In the genomic region with DNA sequence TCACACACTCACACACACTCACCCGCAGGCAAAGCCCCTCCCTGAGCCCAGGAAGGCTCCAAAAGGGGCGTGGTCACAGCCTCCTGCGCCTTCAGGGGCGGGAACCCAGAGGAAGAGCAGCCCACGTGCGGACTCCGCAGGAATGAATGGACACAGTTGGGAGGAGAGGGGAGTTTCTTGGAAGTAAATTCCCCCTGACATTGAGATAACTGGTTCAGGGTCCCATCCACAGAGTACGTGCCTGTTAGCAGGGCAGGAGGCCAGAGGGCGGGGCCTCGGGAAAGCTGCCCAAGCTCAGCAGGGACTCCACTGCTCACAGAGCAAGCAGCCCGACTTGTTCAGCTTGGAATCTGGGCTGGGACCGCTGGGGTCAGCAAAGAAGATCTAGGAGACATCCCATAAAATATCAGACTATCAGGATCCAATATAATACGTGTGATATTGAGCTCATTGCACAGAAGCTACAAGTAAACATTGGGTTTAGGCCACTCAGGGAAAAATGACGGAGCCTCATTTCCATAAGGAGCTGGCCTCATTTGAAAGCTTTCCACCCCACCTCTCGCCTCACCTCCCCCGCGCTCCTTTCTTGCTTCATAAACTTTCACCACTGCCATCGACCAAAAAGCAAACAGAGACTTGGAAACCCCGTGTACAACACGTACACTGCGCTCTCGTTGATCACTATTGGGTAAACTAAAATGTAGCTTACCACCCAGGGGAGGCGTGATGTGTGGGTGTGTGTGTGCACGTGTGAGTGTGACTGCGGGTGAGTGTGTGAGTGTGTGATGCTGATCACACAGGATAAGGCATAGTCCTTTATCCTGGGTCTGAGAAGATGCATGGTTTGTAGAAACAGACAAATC, we compare ENCODE assay signal across 2 cellular contexts.
TF ChIP-seq lines count a peak whose summit lies in the region.

No MANE protein-coding gene starts in this region.

TF ChIP-seq in Ishikawa, 13 proteins besides CTCF, POLR2A, EP300 and RAD21 (continued from another document):
- TF ChIP-seq, protein P1, sequence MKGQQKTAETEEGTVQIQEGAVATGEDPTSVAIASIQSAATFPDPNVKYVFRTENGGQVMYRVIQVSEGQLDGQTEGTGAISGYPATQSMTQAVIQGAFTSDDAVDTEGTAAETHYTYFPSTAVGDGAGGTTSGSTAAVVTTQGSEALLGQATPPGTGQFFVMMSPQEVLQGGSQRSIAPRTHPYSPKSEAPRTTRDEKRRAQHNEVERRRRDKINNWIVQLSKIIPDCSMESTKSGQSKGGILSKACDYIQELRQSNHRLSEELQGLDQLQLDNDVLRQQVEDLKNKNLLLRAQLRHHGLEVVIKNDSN (IDR thresholded peaks at IDR 0.05), result peak; percentile 33; the same call in 1 of the 2 replicates
- TF ChIP-seq NFIC (IDR thresholded peaks at IDR 0.05) (peak; percentile 81), TEAD4 (IDR thresholded peaks at IDR 0.05) (peak; percentile 45; the same call in 1 of the 2 replicates), ZBTB7A (IDR thresholded peaks at IDR 0.05; ENCODE audit: low read depth) (0 out of 2 replicates have a peak, but pooled peaks have one; percentile 53)
- TF ChIP-seq, protein P2, sequence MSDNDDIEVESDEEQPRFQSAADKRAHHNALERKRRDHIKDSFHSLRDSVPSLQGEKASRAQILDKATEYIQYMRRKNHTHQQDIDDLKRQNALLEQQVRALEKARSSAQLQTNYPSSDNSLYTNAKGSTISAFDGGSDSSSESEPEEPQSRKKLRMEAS (IDR thresholded peaks at IDR 0.05), result peak; percentile 68

TF ChIP-seq in HepG2, 621 proteins besides CTCF, POLR2A, EP300 and RAD21 (continued from another document and continues in another):
- TF ChIP-seq, protein P3, sequence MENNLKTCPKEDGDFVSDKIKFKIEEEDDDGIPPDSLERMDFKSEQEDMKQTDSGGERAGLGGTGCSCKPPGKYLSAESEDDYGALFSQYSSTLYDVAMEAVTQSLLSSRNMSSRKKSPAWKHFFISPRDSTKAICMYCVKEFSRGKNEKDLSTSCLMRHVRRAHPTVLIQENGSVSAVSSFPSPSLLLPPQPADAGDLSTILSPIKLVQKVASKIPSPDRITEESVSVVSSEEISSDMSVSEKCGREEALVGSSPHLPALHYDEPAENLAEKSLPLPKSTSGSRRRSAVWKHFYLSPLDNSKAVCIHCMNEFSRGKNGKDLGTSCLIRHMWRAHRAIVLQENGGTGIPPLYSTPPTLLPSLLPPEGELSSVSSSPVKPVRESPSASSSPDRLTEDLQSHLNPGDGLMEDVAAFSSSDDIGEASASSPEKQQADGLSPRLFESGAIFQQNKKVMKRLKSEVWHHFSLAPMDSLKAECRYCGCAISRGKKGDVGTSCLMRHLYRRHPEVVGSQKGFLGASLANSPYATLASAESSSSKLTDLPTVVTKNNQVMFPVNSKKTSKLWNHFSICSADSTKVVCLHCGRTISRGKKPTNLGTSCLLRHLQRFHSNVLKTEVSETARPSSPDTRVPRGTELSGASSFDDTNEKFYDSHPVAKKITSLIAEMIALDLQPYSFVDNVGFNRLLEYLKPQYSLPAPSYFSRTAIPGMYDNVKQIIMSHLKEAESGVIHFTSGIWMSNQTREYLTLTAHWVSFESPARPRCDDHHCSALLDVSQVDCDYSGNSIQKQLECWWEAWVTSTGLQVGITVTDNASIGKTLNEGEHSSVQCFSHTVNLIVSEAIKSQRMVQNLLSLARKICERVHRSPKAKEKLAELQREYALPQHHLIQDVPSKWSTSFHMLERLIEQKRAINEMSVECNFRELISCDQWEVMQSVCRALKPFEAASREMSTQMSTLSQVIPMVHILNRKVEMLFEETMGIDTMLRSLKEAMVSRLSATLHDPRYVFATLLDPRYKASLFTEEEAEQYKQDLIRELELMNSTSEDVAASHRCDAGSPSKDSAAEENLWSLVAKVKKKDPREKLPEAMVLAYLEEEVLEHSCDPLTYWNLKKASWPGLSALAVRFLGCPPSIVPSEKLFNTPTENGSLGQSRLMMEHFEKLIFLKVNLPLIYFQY (CRISPR knock-in tag; IDR thresholded peaks at IDR 0.05; ENCODE audit: borderline replicate concordance), result no peak; the same call in 1 of the 2 replicates
- TF ChIP-seq SALL2 (CRISPR knock-in tag; IDR thresholded peaks at IDR 0.05) (no peak), ZSCAN20 (CRISPR knock-in tag; IDR thresholded peaks at IDR 0.05; ENCODE audit: borderline replicate concordance) (peak; percentile 55; the same call in 1 of the 2 replicates), THAP7 (CRISPR knock-in tag; IDR thresholded peaks at IDR 0.05) (no peak), MEIS1 (CRISPR knock-in tag; IDR thresholded peaks at IDR 0.05; ENCODE audit: borderline replicate concordance) (no peak), IKZF5 (CRISPR knock-in tag; IDR thresholded peaks at IDR 0.05) (no peak; the same call in 1 of the 2 replicates), PPARG (CRISPR knock-in tag; conservative IDR thresholded peaks at IDR 0.05) (0 out of 2 replicates have a peak, but pooled peaks have one; percentile 47), PITX1 (CRISPR knock-in tag; IDR thresholded peaks at IDR 0.05) (no peak; the same call in none of the 2 replicates), ZMYM2 (CRISPR knock-in tag; IDR thresholded peaks at IDR 0.05) (peak; percentile 68), HMG20A (CRISPR knock-in tag; IDR thresholded peaks at IDR 0.05; ENCODE audit: borderline replicate concordance) (peak; percentile 24; the same call in 1 of the 2 replicates), ZSCAN30 (CRISPR knock-in tag; IDR thresholded peaks at IDR 0.05) (no peak), THAP11 (CRISPR knock-in tag; IDR thresholded peaks at IDR 0.05) (0 out of 2 replicates have a peak, but pooled peaks have one; percentile 29), AHR (CRISPR knock-in tag; IDR thresholded peaks at IDR 0.05) (0 out of 2 replicates have a peak, but pooled peaks have one; percentile 52), SNAI1 (CRISPR knock-in tag; IDR thresholded peaks at IDR 0.05; ENCODE audit: borderline replicate concordance) (peak; percentile 83; the same call in 1 of the 2 replicates), CBFB (CRISPR knock-in tag; IDR thresholded peaks at IDR 0.05) (no peak), MTF1 (CRISPR knock-in tag; IDR thresholded peaks at IDR 0.05) (no peak), SMARCE1 (IDR thresholded peaks at IDR 0.05; ENCODE audit: borderline replicate concordance) (no peak), HNRNPL (IDR thresholded peaks at IDR 0.05; ENCODE audit: low read depth, low read length) (no peak), TEAD3 (CRISPR knock-in tag; optimal IDR thresholded peaks at IDR 0.05; ENCODE audit: borderline replicate concordance) (peak; percentile 66), HNRNPLL (IDR thresholded peaks at IDR 0.05; ENCODE audit: low read depth, low read length, poor library complexity, severe bottlenecking) (no peak), XBP1 (CRISPR knock-in tag; IDR thresholded peaks at IDR 0.05) (no peak), NFYB (CRISPR knock-in tag; IDR thresholded peaks at IDR 0.05) (no peak; the same call in 1 of the 2 replicates), ZNF205 (CRISPR knock-in tag; IDR thresholded peaks at IDR 0.05) (0 out of 2 replicates have a peak, but pooled peaks have one; percentile 76), ZNF224 (CRISPR knock-in tag; IDR thresholded peaks at IDR 0.05) (0 out of 2 replicates have a peak, but pooled peaks have one; percentile 29), ZNF788 (CRISPR knock-in tag; IDR thresholded peaks at IDR 0.05; ENCODE audit: borderline replicate concordance) (peak; percentile 25; the same call in 1 of the 2 replicates), SYNCRIP (IDR thresholded peaks at IDR 0.05; ENCODE audit: insufficient read depth, low read depth, low read length) (no peak), FUBP1 (CRISPR knock-in tag; IDR thresholded peaks at IDR 0.05; ENCODE audit: borderline replicate concordance) (no peak), ATF1 (CRISPR knock-in tag; IDR thresholded peaks at IDR 0.05) (peak; percentile 46), FOXP1 (IDR thresholded peaks at IDR 0.05) (no peak), FOXP1 (CRISPR knock-in tag; IDR thresholded peaks at IDR 0.05) (peak; percentile 87), SP2 (CRISPR knock-in tag; IDR thresholded peaks at IDR 0.05) (no peak), ZSCAN21 (CRISPR knock-in tag; IDR thresholded peaks at IDR 0.05; ENCODE audit: borderline replicate concordance) (peak; percentile 34), ZKSCAN8 (CRISPR knock-in tag; IDR thresholded peaks at IDR 0.05; ENCODE audit: borderline replicate concordance) (no peak), SOX5 (CRISPR knock-in tag; IDR thresholded peaks at IDR 0.05; ENCODE audit: borderline replicate concordance) (peak; percentile 60; the same call in 1 of the 2 replicates), ZNF24 (IDR thresholded peaks at IDR 0.05) (no peak), SETDB1 (CRISPR knock-in tag; IDR thresholded peaks at IDR 0.05; ENCODE audit: borderline replicate concordance) (no peak)
- TF ChIP-seq, protein P4, sequence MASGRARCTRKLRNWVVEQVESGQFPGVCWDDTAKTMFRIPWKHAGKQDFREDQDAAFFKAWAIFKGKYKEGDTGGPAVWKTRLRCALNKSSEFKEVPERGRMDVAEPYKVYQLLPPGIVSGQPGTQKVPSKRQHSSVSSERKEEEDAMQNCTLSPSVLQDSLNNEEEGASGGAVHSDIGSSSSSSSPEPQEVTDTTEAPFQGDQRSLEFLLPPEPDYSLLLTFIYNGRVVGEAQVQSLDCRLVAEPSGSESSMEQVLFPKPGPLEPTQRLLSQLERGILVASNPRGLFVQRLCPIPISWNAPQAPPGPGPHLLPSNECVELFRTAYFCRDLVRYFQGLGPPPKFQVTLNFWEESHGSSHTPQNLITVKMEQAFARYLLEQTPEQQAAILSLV (CRISPR knock-in tag; IDR thresholded peaks at IDR 0.05; ENCODE audit: borderline replicate concordance), result no peak
- TF ChIP-seq, protein P5, sequence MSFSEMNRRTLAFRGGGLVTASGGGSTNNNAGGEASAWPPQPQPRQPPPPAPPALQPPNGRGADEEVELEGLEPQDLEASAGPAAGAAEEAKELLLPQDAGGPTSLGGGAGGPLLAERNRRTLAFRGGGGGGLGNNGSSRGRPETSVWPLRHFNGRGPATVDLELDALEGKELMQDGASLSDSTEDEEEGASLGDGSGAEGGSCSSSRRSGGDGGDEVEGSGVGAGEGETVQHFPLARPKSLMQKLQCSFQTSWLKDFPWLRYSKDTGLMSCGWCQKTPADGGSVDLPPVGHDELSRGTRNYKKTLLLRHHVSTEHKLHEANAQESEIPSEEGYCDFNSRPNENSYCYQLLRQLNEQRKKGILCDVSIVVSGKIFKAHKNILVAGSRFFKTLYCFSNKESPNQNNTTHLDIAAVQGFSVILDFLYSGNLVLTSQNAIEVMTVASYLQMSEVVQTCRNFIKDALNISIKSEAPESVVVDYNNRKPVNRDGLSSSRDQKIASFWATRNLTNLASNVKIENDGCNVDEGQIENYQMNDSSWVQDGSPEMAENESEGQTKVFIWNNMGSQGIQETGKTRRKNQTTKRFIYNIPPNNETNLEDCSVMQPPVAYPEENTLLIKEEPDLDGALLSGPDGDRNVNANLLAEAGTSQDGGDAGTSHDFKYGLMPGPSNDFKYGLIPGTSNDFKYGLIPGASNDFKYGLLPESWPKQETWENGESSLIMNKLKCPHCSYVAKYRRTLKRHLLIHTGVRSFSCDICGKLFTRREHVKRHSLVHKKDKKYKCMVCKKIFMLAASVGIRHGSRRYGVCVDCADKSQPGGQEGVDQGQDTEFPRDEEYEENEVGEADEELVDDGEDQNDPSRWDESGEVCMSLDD (CRISPR knock-in tag; IDR thresholded peaks at IDR 0.05; ENCODE audit: borderline replicate concordance), result no peak
- TF ChIP-seq, protein P6, sequence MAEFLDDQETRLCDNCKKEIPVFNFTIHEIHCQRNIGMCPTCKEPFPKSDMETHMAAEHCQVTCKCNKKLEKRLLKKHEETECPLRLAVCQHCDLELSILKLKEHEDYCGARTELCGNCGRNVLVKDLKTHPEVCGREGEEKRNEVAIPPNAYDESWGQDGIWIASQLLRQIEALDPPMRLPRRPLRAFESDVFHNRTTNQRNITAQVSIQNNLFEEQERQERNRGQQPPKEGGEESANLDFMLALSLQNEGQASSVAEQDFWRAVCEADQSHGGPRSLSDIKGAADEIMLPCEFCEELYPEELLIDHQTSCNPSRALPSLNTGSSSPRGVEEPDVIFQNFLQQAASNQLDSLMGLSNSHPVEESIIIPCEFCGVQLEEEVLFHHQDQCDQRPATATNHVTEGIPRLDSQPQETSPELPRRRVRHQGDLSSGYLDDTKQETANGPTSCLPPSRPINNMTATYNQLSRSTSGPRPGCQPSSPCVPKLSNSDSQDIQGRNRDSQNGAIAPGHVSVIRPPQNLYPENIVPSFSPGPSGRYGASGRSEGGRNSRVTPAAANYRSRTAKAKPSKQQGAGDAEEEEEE (CRISPR knock-in tag; IDR thresholded peaks at IDR 0.05; ENCODE audit: borderline replicate concordance), result no peak
- TF ChIP-seq, protein P7, sequence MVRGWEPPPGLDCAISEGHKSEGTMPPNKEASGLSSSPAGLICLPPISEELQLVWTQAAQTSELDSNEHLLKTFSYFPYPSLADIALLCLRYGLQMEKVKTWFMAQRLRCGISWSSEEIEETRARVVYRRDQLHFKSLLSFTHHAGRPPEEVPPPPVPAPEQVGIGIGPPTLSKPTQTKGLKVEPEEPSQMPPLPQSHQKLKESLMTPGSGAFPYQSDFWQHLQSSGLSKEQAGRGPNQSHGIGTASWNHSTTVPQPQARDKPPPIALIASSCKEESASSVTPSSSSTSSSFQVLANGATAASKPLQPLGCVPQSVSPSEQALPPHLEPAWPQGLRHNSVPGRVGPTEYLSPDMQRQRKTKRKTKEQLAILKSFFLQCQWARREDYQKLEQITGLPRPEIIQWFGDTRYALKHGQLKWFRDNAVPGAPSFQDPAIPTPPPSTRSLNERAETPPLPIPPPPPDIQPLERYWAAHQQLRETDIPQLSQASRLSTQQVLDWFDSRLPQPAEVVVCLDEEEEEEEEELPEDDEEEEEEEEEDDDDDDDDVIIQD (CRISPR knock-in tag; IDR thresholded peaks at IDR 0.05; ENCODE audit: low read depth), result peak; percentile 54
